ENCODE assay signal across 29 cellular contexts in genomic region chr20:62096421-62097380, GRCh38.
"Had no signal": no experiment of that assay in that cellular context is flagged by ENCODE, and none has a peak within 500 bp of the region (broad histone marks: within the 10 kb centered on the region; RNA-seq: fewer than 3 reads in every experiment).

No MANE protein-coding gene starts in this region.

- H3K4me1 ChIP-seq: colonic mucosa, gastrocnemius medialis, heart left ventricle, left lung, prostate gland, stomach, tibial artery had no signal

- ATAC-seq: esophagus mucosa; gastrocnemius medialis; heart left ventricle; left cardiac atrium; left lung; mucosa of descending colon; natural killer cell treated with Interleukin-12 subunit alpha and Interleukin-12 subunit beta and Interleukin-15 and Interleukin-18, amount 100 ng/mL, for 72 hours had no signal

- H3K36me3 Mint-ChIP-seq: mesothelial cell of epicardium; natural killer cell treated with Interleukin-12 subunit alpha and Interleukin-12 subunit beta and Interleukin-15 and Interleukin-18, amount 100 ng/mL, for 72 hours; type B pancreatic cell had no signal

- H3K79me2 ChIP-seq: hepatocyte had no signal

- H3K27ac ChIP-seq: colonic mucosa, epithelial cell of prostate, gastrocnemius medialis, heart left ventricle, hepatocyte, left lung, prostate gland, stomach, tibial artery had no signal

- H3K9me3 Mint-ChIP-seq: natural killer cell treated with Interleukin-12 subunit alpha and Interleukin-12 subunit beta and Interleukin-15 and Interleukin-18, amount 100 ng/mL, for 72 hours; neural crest cell; type B pancreatic cell had no signal

- H3K4me3 ChIP-seq: colonic mucosa, gastrocnemius medialis, heart left ventricle, hepatocyte, left lung, mucosa of descending colon, prostate gland, stomach, tibial artery had no signal

- H3K9me3 ChIP-seq: colonic mucosa, gastrocnemius medialis, mucosa of descending colon, prostate gland had no signal

- H3K4me2 ChIP-seq: hepatocyte had no signal

- FAIRE-seq: islet of Langerhans, small intestine had no signal

- H3K27ac Mint-ChIP-seq: dendritic cell treated with granulocyte-macrophage colony-stimulating factor and Interleukin-4, amounts not matched to agents 40 ng/mL and 50 ng/mL, for 4 days; endodermal cell; mesothelial cell of epicardium; natural killer cell treated with Interleukin-12 subunit alpha and Interleukin-12 subunit beta and Interleukin-15 and Interleukin-18, amount 100 ng/mL, for 72 hours; type B pancreatic cell had no signal

- H3K27me3 ChIP-seq: colonic mucosa, hepatocyte had no signal

- DNase-seq: colonic mucosa; effector CD8-positive, alpha-beta T cell; endodermal cell; foreskin fibroblast; gastrocnemius medialis; heart left ventricle; left cardiac atrium; left lung; mesenchymal stem cell; mucosa of descending colon; naive B cell; right cardiac atrium; small intestine; stimulated activated CD4-positive, alpha-beta T cell treated with anti-CD3 and anti-CD28 coated beads, Interleukin-1b, Interleukin-23, amount 100 ng/mL, for 48 hours; stimulated activated CD4-positive, alpha-beta T cell treated with anti-CD3 and anti-CD28 coated beads, Interleukin-4, amount 100 ng/mL, for 1 hour; stimulated activated CD8-positive, alpha-beta memory T cell treated with anti-CD3 and anti-CD28 coated beads, Interleukin-4, amount 100 ng/mL, for 48 hours; stimulated activated naive CD4-positive, alpha-beta T cell treated with Interleukin-2 at 50 U/mL for 16 hours; stomach; tibial artery had no signal

- H3K4me1 Mint-ChIP-seq: endodermal cell, mesothelial cell of epicardium, neural crest cell had no signal

- H3K4me3 Mint-ChIP-seq: dendritic cell treated with granulocyte-macrophage colony-stimulating factor and Interleukin-4, amounts not matched to agents 40 ng/mL and 50 ng/mL, for 4 days; endodermal cell; mesothelial cell of epicardium; naive B cell; natural killer cell treated with Interleukin-12 subunit alpha and Interleukin-12 subunit beta and Interleukin-15 and Interleukin-18, amount 100 ng/mL, for 72 hours; neural crest cell; type B pancreatic cell had no signal

- H2AFZ ChIP-seq: hepatocyte had no signal

- H3K36me3 ChIP-seq: colonic mucosa, gastrocnemius medialis, heart left ventricle, left lung, prostate gland, stomach, tibial artery had no signal
